In genomic region chr2:232075859-232076258, GRCh38 we compare ENCODE assay signal across 2 cellular contexts.
TF ChIP-seq lines count a peak whose summit lies in the region.

No MANE protein-coding gene starts in this region.

TF ChIP-seq in GM12891, 5 proteins besides CTCF, POLR2A, EP300 and RAD21:
- no peak for TF ChIP-seq POLR2AphosphoS5 (IDR thresholded peaks at IDR 0.05; ENCODE audit: low read depth, low read length)

TF ChIP-seq in GM12878, 131 proteins besides CTCF, POLR2A, EP300 and RAD21:
- TF ChIP-seq NR2C2 (IDR thresholded peaks at IDR 0.05; ENCODE audit: borderline replicate concordance, control insufficient read depth, insufficient read length, low read depth), result no peak
- TF ChIP-seq TCF7 (IDR thresholded peaks at IDR 0.05; ENCODE audit: borderline replicate concordance), result no peak
- no peak for TF ChIP-seq SPI1 (IDR thresholded peaks at IDR 0.05; ENCODE audit: borderline replicate concordance, insufficient read depth, low read depth, low read length)
- TF ChIP-seq MYB (IDR thresholded peaks at IDR 0.05; ENCODE audit: borderline replicate concordance, low read depth, low read length), result no peak
- TF ChIP-seq ZBTB4 (CRISPR knock-in tag; IDR thresholded peaks at IDR 0.05), result no peak
- no peak for TF ChIP-seq NBN (IDR thresholded peaks at IDR 0.05)
- no peak for TF ChIP-seq KLF5 (IDR thresholded peaks at IDR 0.05; ENCODE audit: partially characterized antibody)
- TF ChIP-seq RAD51 (IDR thresholded peaks at IDR 0.05), result no peak
- no peak for TF ChIP-seq NRF1 (conservative IDR thresholded peaks at IDR 0.05; ENCODE audit: low read depth, low read length)
- TF ChIP-seq MTA3 (IDR thresholded peaks at IDR 0.05; ENCODE audit: borderline replicate concordance, low read length), result no peak
- TF ChIP-seq BCL11A (IDR thresholded peaks at IDR 0.05; ENCODE audit: low read depth, low read length), result no peak
- TF ChIP-seq ZNF274 (IDR thresholded peaks at IDR 0.05; ENCODE audit: insufficient read depth, insufficient read length), result no peak
- TF ChIP-seq, protein P1, sequence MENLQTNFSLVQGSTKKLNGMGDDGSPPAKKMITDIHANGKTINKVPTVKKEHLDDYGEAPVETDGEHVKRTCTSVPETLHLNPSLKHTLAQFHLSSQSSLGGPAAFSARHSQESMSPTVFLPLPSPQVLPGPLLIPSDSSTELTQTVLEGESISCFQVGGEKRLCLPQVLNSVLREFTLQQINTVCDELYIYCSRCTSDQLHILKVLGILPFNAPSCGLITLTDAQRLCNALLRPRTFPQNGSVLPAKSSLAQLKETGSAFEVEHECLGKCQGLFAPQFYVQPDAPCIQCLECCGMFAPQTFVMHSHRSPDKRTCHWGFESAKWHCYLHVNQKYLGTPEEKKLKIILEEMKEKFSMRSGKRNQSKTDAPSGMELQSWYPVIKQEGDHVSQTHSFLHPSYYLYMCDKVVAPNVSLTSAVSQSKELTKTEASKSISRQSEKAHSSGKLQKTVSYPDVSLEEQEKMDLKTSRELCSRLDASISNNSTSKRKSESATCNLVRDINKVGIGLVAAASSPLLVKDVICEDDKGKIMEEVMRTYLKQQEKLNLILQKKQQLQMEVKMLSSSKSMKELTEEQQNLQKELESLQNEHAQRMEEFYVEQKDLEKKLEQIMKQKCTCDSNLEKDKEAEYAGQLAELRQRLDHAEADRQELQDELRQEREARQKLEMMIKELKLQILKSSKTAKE (IDR thresholded peaks at IDR 0.05; ENCODE audit: low read depth, poor library complexity, severe bottlenecking), result no peak
- TF ChIP-seq, protein P2, sequence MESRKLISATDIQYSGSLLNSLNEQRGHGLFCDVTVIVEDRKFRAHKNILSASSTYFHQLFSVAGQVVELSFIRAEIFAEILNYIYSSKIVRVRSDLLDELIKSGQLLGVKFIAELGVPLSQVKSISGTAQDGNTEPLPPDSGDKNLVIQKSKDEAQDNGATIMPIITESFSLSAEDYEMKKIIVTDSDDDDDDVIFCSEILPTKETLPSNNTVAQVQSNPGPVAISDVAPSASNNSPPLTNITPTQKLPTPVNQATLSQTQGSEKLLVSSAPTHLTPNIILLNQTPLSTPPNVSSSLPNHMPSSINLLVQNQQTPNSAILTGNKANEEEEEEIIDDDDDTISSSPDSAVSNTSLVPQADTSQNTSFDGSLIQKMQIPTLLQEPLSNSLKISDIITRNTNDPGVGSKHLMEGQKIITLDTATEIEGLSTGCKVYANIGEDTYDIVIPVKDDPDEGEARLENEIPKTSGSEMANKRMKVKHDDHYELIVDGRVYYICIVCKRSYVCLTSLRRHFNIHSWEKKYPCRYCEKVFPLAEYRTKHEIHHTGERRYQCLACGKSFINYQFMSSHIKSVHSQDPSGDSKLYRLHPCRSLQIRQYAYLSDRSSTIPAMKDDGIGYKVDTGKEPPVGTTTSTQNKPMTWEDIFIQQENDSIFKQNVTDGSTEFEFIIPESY (IDR thresholded peaks at IDR 0.05), result no peak
- TF ChIP-seq SMC3 (IDR thresholded peaks at IDR 0.05; ENCODE audit: borderline replicate concordance, low read length), result no peak
